2 cellular contexts compared by ENCODE assay signal in the genomic region with DNA sequence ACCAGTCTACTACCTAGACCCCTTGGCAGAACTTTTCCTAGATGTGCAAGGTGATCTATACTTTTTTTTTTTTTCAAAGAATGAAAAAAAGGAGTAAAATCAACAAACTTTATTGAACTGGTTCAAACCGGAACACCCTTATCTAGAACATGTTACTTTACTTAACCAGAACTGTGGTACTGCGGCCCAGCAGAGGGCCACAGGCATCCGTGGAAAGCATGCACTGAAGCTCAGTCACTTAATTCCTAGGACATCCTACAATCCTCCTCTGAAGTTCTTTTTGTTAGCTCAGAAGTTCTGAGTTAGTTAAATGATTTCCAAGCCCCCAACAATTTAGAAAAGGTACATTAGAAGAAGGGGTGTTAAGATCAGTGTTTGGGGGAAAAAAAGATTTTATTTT.
TF ChIP-seq lines count a peak whose summit lies in the region.

No MANE protein-coding gene starts in this region.

TF ChIP-seq in liver, 16 proteins besides CTCF, POLR2A, EP300 and RAD21:
- TF ChIP-seq FOXA1 (IDR thresholded peaks at IDR 0.05) (no peak), ATF3 (IDR thresholded peaks at IDR 0.05) (no peak), JUND (IDR thresholded peaks at IDR 0.05) (no peak)
TF ChIP-seq in liver: peak in this region for 0.

TF ChIP-seq in HepG2, 621 proteins besides CTCF, POLR2A, EP300 and RAD21:
- TF ChIP-seq STAT6 (CRISPR knock-in tag; IDR thresholded peaks at IDR 0.05; ENCODE audit: borderline replicate concordance) (no peak), ZNF382 (CRISPR knock-in tag; IDR thresholded peaks at IDR 0.05; ENCODE audit: borderline replicate concordance) (no peak), ZNF766 (CRISPR knock-in tag; IDR thresholded peaks at IDR 0.05; ENCODE audit: borderline replicate concordance) (no peak), RNF219 (CRISPR knock-in tag; IDR thresholded peaks at IDR 0.05) (no peak), ZNF75D (CRISPR knock-in tag; IDR thresholded peaks at IDR 0.05; ENCODE audit: borderline replicate concordance) (no peak), ZNF607 (CRISPR knock-in tag; IDR thresholded peaks at IDR 0.05; ENCODE audit: borderline replicate concordance) (no peak), MYC (CRISPR knock-in tag; IDR thresholded peaks at IDR 0.05; ENCODE audit: borderline replicate concordance) (no peak), FOXP1 (IDR thresholded peaks at IDR 0.05) (no peak), FOXP1 (CRISPR knock-in tag; IDR thresholded peaks at IDR 0.05) (no peak), ZNF343 (CRISPR knock-in tag; IDR thresholded peaks at IDR 0.05) (no peak), FOXO4 (CRISPR knock-in tag; conservative IDR thresholded peaks at IDR 0.05) (no peak), ZNF577 (CRISPR knock-in tag; IDR thresholded peaks at IDR 0.05; ENCODE audit: borderline replicate concordance, low read depth) (no peak), ZFYVE20 (CRISPR knock-in tag; IDR thresholded peaks at IDR 0.05; ENCODE audit: borderline replicate concordance, low read depth) (no peak), ATRX (CRISPR knock-in tag; IDR thresholded peaks at IDR 0.05; ENCODE audit: borderline replicate concordance) (no peak), ZC3H13 (CRISPR knock-in tag; IDR thresholded peaks at IDR 0.05) (no peak), FOSL2 (CRISPR knock-in tag; IDR thresholded peaks at IDR 0.05) (no peak), ZEB1 (IDR thresholded peaks at IDR 0.05; ENCODE audit: insufficient replicate concordance, low read depth) (no peak)
- TF ChIP-seq, protein P1, sequence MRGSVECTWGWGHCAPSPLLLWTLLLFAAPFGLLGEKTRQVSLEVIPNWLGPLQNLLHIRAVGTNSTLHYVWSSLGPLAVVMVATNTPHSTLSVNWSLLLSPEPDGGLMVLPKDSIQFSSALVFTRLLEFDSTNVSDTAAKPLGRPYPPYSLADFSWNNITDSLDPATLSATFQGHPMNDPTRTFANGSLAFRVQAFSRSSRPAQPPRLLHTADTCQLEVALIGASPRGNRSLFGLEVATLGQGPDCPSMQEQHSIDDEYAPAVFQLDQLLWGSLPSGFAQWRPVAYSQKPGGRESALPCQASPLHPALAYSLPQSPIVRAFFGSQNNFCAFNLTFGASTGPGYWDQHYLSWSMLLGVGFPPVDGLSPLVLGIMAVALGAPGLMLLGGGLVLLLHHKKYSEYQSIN (CRISPR knock-in tag; IDR thresholded peaks at IDR 0.05; ENCODE audit: borderline replicate concordance), result no peak
